21 cellular contexts compared by ENCODE assay signal in the genomic region with DNA sequence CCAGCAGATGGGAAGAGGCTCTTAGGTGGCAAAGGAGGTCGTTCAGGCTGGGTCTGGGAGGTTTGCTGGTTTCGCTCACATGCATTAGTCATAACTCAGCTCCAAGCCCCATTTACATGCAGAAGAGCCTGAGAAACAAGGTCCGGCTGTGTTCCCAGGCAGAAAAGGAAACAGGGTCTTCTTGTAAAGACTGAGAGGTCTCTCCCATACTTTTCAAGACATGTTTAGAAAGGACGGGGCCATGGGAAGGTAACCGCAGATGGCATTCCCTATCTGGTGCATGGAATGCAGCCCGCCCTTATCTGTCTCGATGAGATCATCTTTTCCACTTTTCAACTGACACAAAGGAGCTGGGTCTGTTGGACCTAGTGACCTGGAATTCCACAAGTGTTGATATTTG.
DNase-seq lines count a peak whose midpoint lies in the region; ATAC-seq, FAIRE-seq and TF ChIP-seq lines count a peak whose summit lies in the region.
"Had no signal": no experiment of that assay in that cellular context is flagged by ENCODE, and none has a peak within 500 bp of the region (broad histone marks: within the 10 kb centered on the region; RNA-seq: fewer than 3 reads in every experiment).

No MANE protein-coding gene starts in this region.

- ATAC-seq in HG03095 (IDR thresholded peaks at IDR 0.05; ENCODE audit: unreplicated experiment), result no peak
- ATAC-seq: body of pancreas, gastrocnemius medialis, T-helper 17 cell had no signal

- peaks cover 0 to 16% (median 12%) of the 10 kb centered on the region in 10 experiments; a peak in 13 of 20 replicates for H3K4me1 ChIP-seq in BLaER1 treated with 17β-estradiol and CSF1 and Interleukin-3, amounts not matched to agents 10 nM and 100 nM
- H3K4me1 ChIP-seq in BE2C, result no peaks in the 10 kb centered on the region
- H3K4me1 ChIP-seq: body of pancreas, gastrocnemius medialis, prostate gland had no signal

- H3K4me2 ChIP-seq in BLaER1 treated with 17β-estradiol and CSF1 and Interleukin-3, amounts not matched to agents 10 nM and 100 nM, result peak overlapping the region in 8 of 11 experiments; percentile 41 to 79 (median 60); a peak in 15 of 22 replicates

- no peak overlapping the region for H3K27ac ChIP-seq in BLaER1 treated with 17β-estradiol and CSF1 and Interleukin-3, amounts not matched to agents 10 nM and 100 nM
- H3K27ac ChIP-seq: body of pancreas, gastrocnemius medialis, prostate gland had no signal

- H3K9ac ChIP-seq in BLaER1 treated with 17β-estradiol and CSF1 and Interleukin-3, amounts not matched to agents 10 nM and 100 nM, result no peak overlapping the region

- peak; percentile 79 for FAIRE-seq in RCC 7860 (lab: Jason Lieb, UNC)
- FAIRE-seq: H54 had no signal

- in situ Hi-C loops in GM13977 (cut with MboI; ENCODE audit: low pct_unique_long_range_greater_than_20kb, low sequenced_read_pairs, unreplicated experiment), result no loop called here

- no peaks in the 10 kb centered on the region for H3K36me3 ChIP-seq in BLaER1 treated with 17β-estradiol and CSF1 and Interleukin-3, amounts not matched to agents 10 nM and 100 nM
- no peaks in the 10 kb centered on the region for H3K36me3 ChIP-seq in BE2C
- H3K36me3 ChIP-seq: gastrocnemius medialis, prostate gland had no signal

- 0 out of 22 replicates have a peak, but pooled peaks cover 0 to 4% (median 0%) of the 10 kb centered on the region in 11 experiments for H3K9me3 ChIP-seq in BLaER1 treated with 17β-estradiol and CSF1 and Interleukin-3, amounts not matched to agents 10 nM and 100 nM (replicated peaks in 1 of 11)
- H3K9me3 ChIP-seq in BE2C, result no peaks in the 10 kb centered on the region
- H3K9me3 ChIP-seq: body of pancreas, gastrocnemius medialis, prostate gland had no signal

- peak; percentile 83 for DNase-seq in RCC 7860 (ENCODE audit: low spot score)
- peak; percentile 26 for DNase-seq in epithelial cell of esophagus (ENCODE audit: low read depth)
- DNase-seq in myocyte (ENCODE audit: low read depth), result peak; percentile 13
- DNase-seq in NCI-H524 (lab: John Stamatoyannopoulos, UW), result no peak
- no peak for DNase-seq in GM13977 (ENCODE audit: low spot score)
- no peak for DNase-seq in BE2C
- DNase-seq: activated CD4-positive, alpha-beta memory T cell treated with anti-CD3 and anti-CD28 coated beads for 36 hours; activated naive CD4-positive, alpha-beta T cell treated with anti-CD3 and anti-CD28 coated beads, Interleukin-2, amount 10 ng/mL, durations not matched to agents 7 days and 5 days; activated T-cell treated with anti-CD3 and anti-CD28 coated beads, Interleukin-2, amount 50 U/mL, for 1 hour; body of pancreas; CD8-positive, alpha-beta memory T cell; DND-41; gastrocnemius medialis; NCI-H2029; NCI-H526; SHP77 treated with DMSO at 0.1 percent for 48 hours; T-helper 17 cell had no signal

- H4K20me1 ChIP-seq in BLaER1 treated with 17β-estradiol and CSF1 and Interleukin-3, amounts not matched to agents 10 nM and 100 nM, result no peaks in the 10 kb centered on the region

- H3K27me3 ChIP-seq in BLaER1 treated with 17β-estradiol and CSF1 and Interleukin-3, amounts not matched to agents 10 nM and 100 nM, result no peaks in the 10 kb centered on the region
- H3K27me3 ChIP-seq in BE2C, result no peaks in the 10 kb centered on the region
- H3K27me3 ChIP-seq: body of pancreas, gastrocnemius medialis had no signal

- no peak for TF ChIP-seq CTCF in epithelial cell of esophagus (IDR thresholded peaks at IDR 0.05; ENCODE audit: insufficient read depth, low read depth, low read length, missing control alignments)
- TF ChIP-seq CTCF in GM13977 (IDR thresholded peaks at IDR 0.05; ENCODE audit: extremely low read depth, insufficient read depth, missing control alignments), result no peak
- TF ChIP-seq CTCF in BE2C (IDR thresholded peaks at IDR 0.05; ENCODE audit: low read depth, low read length), result no peak

- no peak overlapping the region for H3K4me3 ChIP-seq in BLaER1 treated with 17β-estradiol and CSF1 and Interleukin-3, amounts not matched to agents 10 nM and 100 nM
- H3K4me3 ChIP-seq in epithelial cell of esophagus (ENCODE audit: low read length), result no peak overlapping the region
- H3K4me3 ChIP-seq in BE2C (ENCODE audit: low read depth, low read length), result no peak overlapping the region
- H3K4me3 ChIP-seq: body of pancreas, gastrocnemius medialis, prostate gland had no signal

Comparison
In these comparisons a context has a peak if more than half of its experiments do, and no peak if none do; other contexts are left out.
1. DNase-seq: peak in RCC 7860 (single experiment), epithelial cell of esophagus (single experiment) and myocyte (single experiment); none in NCI-H524 (0 of 2), GM13977 (single experiment) and BE2C (single experiment).